ENCODE assay signal across 8 cellular contexts in genomic region chr6:14857501-14857900, GRCh38.
DNase-seq lines count a peak whose midpoint lies in the region; ATAC-seq and TF ChIP-seq lines count a peak whose summit lies in the region.
"Had no signal": no experiment of that assay in that cellular context is flagged by ENCODE, and none has a peak within 500 bp of the region (broad histone marks: within the 10 kb centered on the region; RNA-seq: fewer than 3 reads in every experiment).

No MANE protein-coding gene starts in this region.

- H3K4me3 ChIP-seq in thymus (ENCODE audit: low read length), result no peak overlapping the region
- H3K4me3 ChIP-seq in suprapubic skin, result no peak overlapping the region

- TF ChIP-seq POLR2A in suprapubic skin (IDR thresholded peaks at IDR 0.05), result no peak

- WGBS in thymus, result 36% methylated on average over 16 of the region's 16 CpGs
- 80% methylated on average over 16 of the region's 16 CpGs for WGBS in suprapubic skin

- DNase-seq in activated CD4-positive, CD25-positive, alpha-beta regulatory T cell (lab: John Stamatoyannopoulos, UW), result peak in 3 of 4 experiments; percentile 21 to 31 (median 24)
- DNase-seq in activated gamma-delta T cell treated with Interleukin-2 at 50 U/mL for 16 hours (peak; percentile 79), omental fat pad (ENCODE audit: low spot score) (no peak), suprapubic skin (ENCODE audit: low spot score in 2 of 2) (no peak), NCI-H1105 treated with DMSO at 0.1 percent for 48 hours (lab: John Stamatoyannopoulos, UW) (no peak), foreskin keratinocyte (no peak)
- DNase-seq: NCI-H524 treated with DMSO at 0.1 percent for 48 hours had no signal

- TF ChIP-seq CTCF in omental fat pad (IDR thresholded peaks at IDR 0.05), result no peak
- no peak for TF ChIP-seq CTCF in suprapubic skin (IDR thresholded peaks at IDR 0.05)
- no peak for TF ChIP-seq CTCF in foreskin keratinocyte (conservative IDR thresholded peaks at IDR 0.05)

- peak; percentile 24 for ATAC-seq in omental fat pad (ENCODE audit: low FRiP score)
- no peak for ATAC-seq in foreskin keratinocyte

- peaks cover 2% of the 10 kb centered on the region for H3K9me3 ChIP-seq in thymus (ENCODE audit: control insufficient read depth)
- no peaks in the 10 kb centered on the region for H3K9me3 ChIP-seq in suprapubic skin

- no peak for TF ChIP-seq EP300 in suprapubic skin (IDR thresholded peaks at IDR 0.05)

- H3K4me1 ChIP-seq in thymus (ENCODE audit: control insufficient read depth, insufficient read depth, low read length) (peaks cover 11% of the 10 kb centered on the region), suprapubic skin (no peaks in the 10 kb centered on the region), foreskin keratinocyte (no peaks in the 10 kb centered on the region)

- H3K27me3 ChIP-seq in thymus (ENCODE audit: control insufficient read depth, insufficient read depth), result no peaks in the 10 kb centered on the region
- no peaks in the 10 kb centered on the region for H3K27me3 ChIP-seq in suprapubic skin
- no peaks in the 10 kb centered on the region for H3K27me3 ChIP-seq in foreskin keratinocyte

- H3K27ac ChIP-seq in thymus (ENCODE audit: low read depth) (peak overlapping the region; percentile 55), suprapubic skin (no peak overlapping the region), foreskin keratinocyte (no peak overlapping the region)

- H3K36me3 ChIP-seq in thymus (ENCODE audit: control insufficient read depth, insufficient read depth), result no peaks in the 10 kb centered on the region
- no peaks in the 10 kb centered on the region for H3K36me3 ChIP-seq in suprapubic skin

Comparison
In these comparisons a context has a peak if more than half of its experiments do, and no peak if none do; other contexts are left out.
1. DNase-seq: peak in activated CD4-positive, CD25-positive, alpha-beta regulatory T cell (3 of 4) and activated gamma-delta T cell treated with Interleukin-2 at 50 U/mL for 16 hours (single experiment); none in omental fat pad (single experiment), suprapubic skin (0 of 2), NCI-H1105 treated with DMSO at 0.1 percent for 48 hours (single experiment) and foreskin keratinocyte (0 of 2).